8 cellular contexts compared by ENCODE assay signal in the genomic region with DNA sequence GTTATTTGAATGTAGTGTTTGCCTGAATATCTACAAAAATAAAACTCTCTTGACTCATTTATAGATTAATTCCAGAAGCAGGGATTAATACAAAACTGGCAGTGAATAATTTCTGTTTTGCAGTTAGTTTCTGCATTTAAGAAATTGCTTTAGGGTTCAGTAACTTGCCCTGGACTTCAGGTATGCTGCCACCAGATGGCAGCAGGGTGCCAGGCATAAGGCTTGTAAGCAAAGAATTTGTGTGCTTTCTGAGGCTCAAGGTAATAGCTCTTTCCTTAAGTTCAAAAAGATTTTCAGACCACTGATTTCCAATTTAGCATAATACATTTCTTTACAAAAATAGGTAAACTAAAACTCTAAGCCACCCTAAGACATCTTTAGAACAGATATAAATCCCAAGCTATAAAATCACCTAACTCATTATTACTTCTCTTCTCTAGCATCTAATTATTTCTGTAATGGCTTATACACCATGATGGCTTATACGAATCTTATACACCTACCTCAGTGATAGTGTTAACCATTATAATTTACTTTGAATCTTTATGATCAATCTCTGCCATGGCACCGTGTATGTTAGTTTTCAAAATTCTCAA.
DNase-seq lines count a peak whose midpoint lies in the region; ATAC-seq and TF ChIP-seq lines count a peak whose summit lies in the region.

No MANE protein-coding gene starts in this region.

- no peaks in the 10 kb centered on the region for H3K9me2 ChIP-seq in GM23338 (ENCODE audit: insufficient read depth)

- no peaks in the 10 kb centered on the region for H3K36me3 ChIP-seq in GM23338 (ENCODE audit: insufficient read depth)
- no peaks in the 10 kb centered on the region for H3K36me3 ChIP-seq in mammary epithelial cell (ENCODE audit: insufficient read depth, low read length)

- peaks cover 6% of the 10 kb centered on the region; the same call in 1 of the 2 replicates for H3K4me1 ChIP-seq in GM23338 (ENCODE audit: insufficient read depth)
- H3K4me1 ChIP-seq in mammary epithelial cell (ENCODE audit: insufficient read depth, low read length) = no peaks in the 10 kb centered on the region

- peak; percentile 95 to 97 for TF ChIP-seq CTCF in GM23338 (conservative IDR thresholded peaks at IDR 0.05; ENCODE audit: low read depth in 2 of 2)
- peak; percentile 92 to 97 for TF ChIP-seq CTCF in mammary epithelial cell (conservative IDR thresholded peaks at IDR 0.05 in 1 of 2, IDR thresholded peaks at IDR 0.05 in 1 of 2; ENCODE audit: extremely low read depth in 1 of 2, insufficient read depth in 1 of 2, low read depth in 1 of 2, low read length in 2 of 2)

- H3K27ac ChIP-seq in GM23338 (ENCODE audit: low read depth) (no peak overlapping the region), mammary epithelial cell (ENCODE audit: insufficient read depth, low read depth, low read length) (no peak overlapping the region)

- peaks cover 17% of the 10 kb centered on the region for H3K9me3 Mint-ChIP-seq in GM23338

- WGBS in mammary epithelial cell (ENCODE audit: low coverage, missing lambda C conversion rate) = 23% methylated on average over 2 of the region's 2 CpGs

- no TSS peak for BruUV-seq in mammary epithelial cell (replicated peaks; lab: Mats Ljungman, UMichigan)

- H3K36me3 Mint-ChIP-seq in GM23338 (ENCODE audit: low read depth) = peaks cover 17% of the 10 kb centered on the region

- H3K27me3 ChIP-seq in GM23338 (ENCODE audit: insufficient read depth) (no peaks in the 10 kb centered on the region), mammary epithelial cell (ENCODE audit: insufficient read depth, low read length) (no peaks in the 10 kb centered on the region)

- H3K27me3 Mint-ChIP-seq in GM23338 (ENCODE audit: insufficient read depth, low read depth, poor library complexity) = no peaks in the 10 kb centered on the region

- dilution Hi-C loops in mammary epithelial cell (cut with HindIII; ENCODE audit: low sequenced_read_pairs) = no loop called here

- no peak overlapping the region for H3K27ac Mint-ChIP-seq in GM23338

- no peak overlapping the region for H3K4me3 Mint-ChIP-seq in GM23338

- H3K9me3 ChIP-seq in mammary epithelial cell (replicated peaks; ENCODE audit: insufficient read depth, low read length) = no peaks in the 10 kb centered on the region

- DNase-seq in Daoy (ENCODE audit: low read depth) (peak; percentile 58), GM23338 (ENCODE audit: low spot score) (peak; percentile 79), NCI-H1092 (lab: John Stamatoyannopoulos, UW) (peak; percentile 46), SW480 (ENCODE audit: low spot score) (peak; percentile 48), mammary epithelial cell (peak; percentile 40), kidney glomerular epithelial cell (lab: John Stamatoyannopoulos, UW) (peak; percentile 60)
- peak; percentile 47 for DNase-seq in stimulated activated CD4-positive, alpha-beta T cell treated with anti-CD3 and anti-CD28 coated beads, Interleukin-4, amount 100 ng/mL, for 1 hour

- CTCF ChIA-PET in mammary epithelial cell (lab: Charles Lee; ENCODE audit: low non-redundant PET) = no interaction called here

- in situ Hi-C loops in mammary epithelial cell (cut with MboI; ENCODE audit: low sequenced_read_pairs in 2 of 2) = loop anchor here (10.0 kb wide), 2 partner anchors 61 to 721 kb away; no protein-coding TSS in a partner anchor

- no peak overlapping the region for H2AFZ ChIP-seq in GM23338
- no peak overlapping the region for H2AFZ ChIP-seq in mammary epithelial cell (ENCODE audit: low read depth, low read length)

- no peak overlapping the region for H3K4me3 ChIP-seq in GM23338
- no peak overlapping the region for H3K4me3 ChIP-seq in mammary epithelial cell (replicated peaks in 1 of 3; ENCODE audit: insufficient read depth in 1 of 3, low read depth in 2 of 3, low read length in 3 of 3)

- no peak overlapping the region for H3K9ac ChIP-seq in mammary epithelial cell (ENCODE audit: insufficient read depth, low read length)

- H4K20me1 ChIP-seq in GM23338 (replicated peaks; ENCODE audit: insufficient read depth) (no peaks in the 10 kb centered on the region), mammary epithelial cell (ENCODE audit: insufficient read depth, low read length) (no peaks in the 10 kb centered on the region)

- H3F3A ChIP-seq in GM23338 (replicated peaks; ENCODE audit: low read depth) = no peaks in the 10 kb centered on the region

- H3K79me2 ChIP-seq in GM23338 (replicated peaks; ENCODE audit: insufficient read depth) = no peaks in the 10 kb centered on the region
- no peaks in the 10 kb centered on the region for H3K79me2 ChIP-seq in mammary epithelial cell (ENCODE audit: insufficient read depth, low read length)

- H3K4me1 Mint-ChIP-seq in GM23338 = peaks cover 17% of the 10 kb centered on the region

- intact Hi-C loops in mammary epithelial cell (cut with micrococcal nuclease) = loop anchor here (1.0 to 5.0 kb wide), 4 partner anchors 344 to 725 kb away; no protein-coding TSS in a partner anchor

- ATAC-seq in GM23338 = peak; percentile 80
- ATAC-seq in HG03139 (IDR thresholded peaks at IDR 0.05; ENCODE audit: unreplicated experiment) = no peak

- H3K4me2 ChIP-seq in GM23338 = no peak overlapping the region
- H3K4me2 ChIP-seq in mammary epithelial cell (ENCODE audit: insufficient read depth, low read depth, low read length) = no peak overlapping the region

TF ChIP-seq in GM23338, 12 proteins besides CTCF, POLR2A, EP300 and RAD21 (continues in another document):
- TF ChIP-seq, protein P1, sequence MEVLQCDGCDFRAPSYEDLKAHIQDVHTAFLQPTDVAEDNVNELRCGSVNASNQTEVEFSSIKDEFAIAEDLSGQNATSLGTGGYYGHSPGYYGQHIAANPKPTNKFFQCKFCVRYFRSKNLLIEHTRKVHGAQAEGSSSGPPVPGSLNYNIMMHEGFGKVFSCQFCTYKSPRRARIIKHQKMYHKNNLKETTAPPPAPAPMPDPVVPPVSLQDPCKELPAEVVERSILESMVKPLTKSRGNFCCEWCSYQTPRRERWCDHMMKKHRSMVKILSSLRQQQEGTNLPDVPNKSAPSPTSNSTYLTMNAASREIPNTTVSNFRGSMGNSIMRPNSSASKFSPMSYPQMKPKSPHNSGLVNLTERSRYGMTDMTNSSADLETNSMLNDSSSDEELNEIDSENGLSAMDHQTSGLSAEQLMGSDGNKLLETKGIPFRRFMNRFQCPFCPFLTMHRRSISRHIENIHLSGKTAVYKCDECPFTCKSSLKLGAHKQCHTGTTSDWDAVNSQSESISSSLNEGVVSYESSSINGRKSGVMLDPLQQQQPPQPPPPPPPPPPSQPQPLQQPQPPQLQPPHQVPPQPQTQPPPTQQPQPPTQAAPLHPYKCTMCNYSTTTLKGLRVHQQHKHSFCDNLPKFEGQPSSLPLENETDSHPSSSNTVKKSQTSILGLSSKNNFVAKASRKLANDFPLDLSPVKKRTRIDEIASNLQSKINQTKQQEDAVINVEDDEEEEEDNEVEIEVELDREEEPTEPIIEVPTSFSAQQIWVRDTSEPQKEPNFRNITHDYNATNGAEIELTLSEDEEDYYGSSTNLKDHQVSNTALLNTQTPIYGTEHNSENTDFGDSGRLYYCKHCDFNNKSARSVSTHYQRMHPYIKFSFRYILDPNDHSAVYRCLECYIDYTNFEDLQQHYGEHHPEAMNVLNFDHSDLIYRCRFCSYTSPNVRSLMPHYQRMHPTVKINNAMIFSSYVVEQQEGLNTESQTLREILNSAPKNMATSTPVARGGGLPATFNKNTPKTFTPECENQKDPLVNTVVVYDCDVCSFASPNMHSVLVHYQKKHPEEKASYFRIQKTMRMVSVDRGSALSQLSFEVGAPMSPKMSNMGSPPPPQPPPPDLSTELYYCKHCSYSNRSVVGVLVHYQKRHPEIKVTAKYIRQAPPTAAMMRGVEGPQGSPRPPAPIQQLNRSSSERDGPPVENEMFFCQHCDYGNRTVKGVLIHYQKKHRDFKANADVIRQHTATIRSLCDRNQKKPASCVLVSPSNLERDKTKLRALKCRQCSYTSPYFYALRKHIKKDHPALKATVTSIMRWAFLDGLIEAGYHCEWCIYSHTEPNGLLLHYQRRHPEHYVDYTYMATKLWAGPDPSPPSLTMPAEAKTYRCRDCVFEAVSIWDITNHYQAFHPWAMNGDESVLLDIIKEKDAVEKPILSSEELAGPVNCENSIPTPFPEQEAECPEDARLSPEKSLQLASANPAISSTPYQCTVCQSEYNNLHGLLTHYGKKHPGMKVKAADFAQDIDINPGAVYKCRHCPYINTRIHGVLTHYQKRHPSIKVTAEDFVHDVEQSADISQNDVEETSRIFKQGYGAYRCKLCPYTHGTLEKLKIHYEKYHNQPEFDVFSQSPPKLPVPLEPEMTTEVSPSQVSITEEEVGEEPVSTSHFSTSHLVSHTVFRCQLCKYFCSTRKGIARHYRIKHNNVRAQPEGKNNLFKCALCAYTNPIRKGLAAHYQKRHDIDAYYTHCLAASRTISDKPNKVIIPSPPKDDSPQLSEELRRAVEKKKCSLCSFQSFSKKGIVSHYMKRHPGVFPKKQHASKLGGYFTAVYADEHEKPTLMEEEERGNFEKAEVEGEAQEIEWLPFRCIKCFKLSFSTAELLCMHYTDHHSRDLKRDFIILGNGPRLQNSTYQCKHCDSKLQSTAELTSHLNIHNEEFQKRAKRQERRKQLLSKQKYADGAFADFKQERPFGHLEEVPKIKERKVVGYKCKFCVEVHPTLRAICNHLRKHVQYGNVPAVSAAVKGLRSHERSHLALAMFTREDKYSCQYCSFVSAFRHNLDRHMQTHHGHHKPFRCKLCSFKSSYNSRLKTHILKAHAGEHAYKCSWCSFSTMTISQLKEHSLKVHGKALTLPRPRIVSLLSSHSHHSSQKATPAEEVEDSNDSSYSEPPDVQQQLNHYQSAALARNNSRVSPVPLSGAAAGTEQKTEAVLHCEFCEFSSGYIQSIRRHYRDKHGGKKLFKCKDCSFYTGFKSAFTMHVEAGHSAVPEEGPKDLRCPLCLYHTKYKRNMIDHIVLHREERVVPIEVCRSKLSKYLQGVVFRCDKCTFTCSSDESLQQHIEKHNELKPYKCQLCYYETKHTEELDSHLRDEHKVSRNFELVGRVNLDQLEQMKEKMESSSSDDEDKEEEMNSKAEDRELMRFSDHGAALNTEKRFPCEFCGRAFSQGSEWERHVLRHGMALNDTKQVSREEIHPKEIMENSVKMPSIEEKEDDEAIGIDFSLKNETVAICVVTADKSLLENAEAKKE (CRISPR knock-in tag; IDR thresholded peaks at IDR 0.05) = no peak
- TF ChIP-seq STAT1 (IDR thresholded peaks at IDR 0.05; ENCODE audit: unreplicated experiment) (no peak), ZNF114 (CRISPR knock-in tag; IDR thresholded peaks at IDR 0.05) (no peak), ZNF331 (CRISPR knock-in tag; IDR thresholded peaks at IDR 0.05; ENCODE audit: low read depth) (no peak), CREB1 (CRISPR knock-in tag; IDR thresholded peaks at IDR 0.05; ENCODE audit: low read depth) (no peak), EZH2phosphoT487 (IDR thresholded peaks at IDR 0.05; ENCODE audit: unreplicated experiment) (no peak)
